In genomic region chr6:1545654-1546053, GRCh38 we compare ENCODE assay signal across 35 cellular contexts.
"Had no signal": no experiment of that assay in that cellular context is flagged by ENCODE, and none has a peak within 500 bp of the region (broad histone marks: within the 10 kb centered on the region; RNA-seq: fewer than 3 reads in every experiment).

No MANE protein-coding gene starts in this region.

- H3K27ac ChIP-seq: KMS-11 had no signal

- H3K9me3 ChIP-seq: MG63 had no signal

- DNase-seq: Karpas-422, Kasumi-1, KG1, MG63, MM.1S, MV-4-11, NCI-H1048, NCI-H1092, NCI-H1092 treated with DMSO at 0.1 percent for 48 hours, NCI-H1105, NCI-H1105 treated with DMSO at 0.1 percent for 48 hours, NCI-H1417, NCI-H1417 treated with DMSO at 0.1 percent for 48 hours, NCI-H1436, NCI-H1436 treated with DMSO at 0.1 percent for 48 hours, NCI-H146, NCI-H1694, NCI-H1694 treated with DMSO at 0.1 percent for 48 hours, NCI-H187, NCI-H187 treated with DMSO at 0.1 percent for 48 hours, NCI-H1930, NCI-H2029 treated with DMSO at 0.1 percent for 48 hours, NCI-H2081, NCI-H2081 treated with DMSO at 0.1 percent for 48 hours, NCI-H2107, NCI-H2171, NCI-H2171 treated with DMSO at 0.1 percent for 48 hours, NCI-H2227 treated with DMSO at 0.1 percent for 48 hours, NCI-H226, NCI-H345, NCI-H446, NCI-H446 treated with DMSO at 0.1 percent for 48 hours, NCI-H510A, NCI-H510A treated with DMSO at 0.1 percent for 48 hours had no signal

- H3K4me2 ChIP-seq: KMS-11 had no signal

- H3K36me3 ChIP-seq: MG63 had no signal

- H3K4me3 ChIP-seq: MG63 had no signal

- H3K9ac ChIP-seq: KMS-11 had no signal

- H3K27me3 ChIP-seq: MG63 had no signal
